ENCODE assay signal across 28 cellular contexts in genomic region chr17:18109935-18110334, GRCh38.
"Had no signal": no experiment of that assay in that cellular context is flagged by ENCODE, and none has a peak within 500 bp of the region (broad histone marks: within the 10 kb centered on the region; RNA-seq: fewer than 3 reads in every experiment).

No MANE protein-coding gene starts in this region.

- H3K27ac ChIP-seq: breast epithelium, esophagus squamous epithelium, hepatocyte, left ventricle myocardium inferior, pancreas, prostate gland, skin epidermis, tibial nerve had no signal

- H3K36me3 Mint-ChIP-seq: natural killer cell treated with Interleukin-12 subunit alpha and Interleukin-12 subunit beta and Interleukin-15 and Interleukin-18, amount 100 ng/mL, for 72 hours had no signal

- ATAC-seq: sciatic nerve; stimulated activated naive B cell treated with anti-CD40 and anti-IgM and Interleukin-4, amounts not matched to agents 10 μg/mL and 1 μg/mL and 100 μg/mL, for 72 hours had no signal

- H3K4me1 ChIP-seq: breast epithelium, esophagus squamous epithelium, left ventricle myocardium inferior, pancreas, prostate gland, tibial nerve had no signal

- H3K9me3 ChIP-seq: breast epithelium, esophagus squamous epithelium, left ventricle myocardium inferior, pancreas, prostate gland, tibial nerve had no signal

- H3K4me2 ChIP-seq: hepatocyte had no signal

- H3K9me3 Mint-ChIP-seq: activated naive CD4-positive, alpha-beta T cell treated with anti-CD3 and anti-CD28 coated beads, Interleukin-2, amount 10 ng/mL, durations not matched to agents 7 days and 5 days; activated T-cell treated with anti-CD3 and anti-CD28 coated beads, Interleukin-2, amount 50 U/mL, for 24 hours; central memory CD8-positive, alpha-beta T cell; dendritic cell treated with granulocyte-macrophage colony-stimulating factor and Interleukin-4, amounts not matched to agents 40 ng/mL and 50 ng/mL, for 4 days; natural killer cell treated with Interleukin-12 subunit alpha and Interleukin-12 subunit beta and Interleukin-15 and Interleukin-18, amount 100 ng/mL, for 72 hours; stimulated activated naive B cell treated with anti-CD40 and anti-IgM and Interleukin-4, amounts not matched to agents 10 μg/mL and 1 μg/mL and 100 μg/mL, for 72 hours; T-helper 2 cell treated with Interferon-gamma antibody and Interleukin-4, amounts not matched to agents 5 μg/mL and 100 μg/mL, for 36 hours had no signal

- H3K4me1 Mint-ChIP-seq: activated naive CD4-positive, alpha-beta T cell treated with anti-CD3 and anti-CD28 coated beads, Interleukin-2, amount 10 ng/mL, durations not matched to agents 7 days and 5 days; stimulated activated naive B cell treated with anti-CD40 and anti-IgM and Interleukin-4, amounts not matched to agents 10 μg/mL and 1 μg/mL and 100 μg/mL, for 72 hours had no signal

- DNase-seq: activated CD4-positive, alpha-beta T cell treated with anti-CD3 and anti-CD28 coated beads for 4 hours; activated CD4-positive, alpha-beta T cell treated with anti-CD3 and anti-CD28 coated beads, Interleukin-2, amount 50 U/mL, for 4 hours; activated CD8-positive, alpha-beta memory T cell treated with anti-CD3 and anti-CD28 coated beads, Interleukin-2, amount 50 U/mL, for 48 hours; activated gamma-delta T cell; activated naive CD4-positive, alpha-beta T cell treated with anti-CD3 and anti-CD28 coated beads, Interleukin-2, amount 10 ng/mL, durations not matched to agents 7 days and 5 days; activated T-cell treated with anti-CD3 and anti-CD28 coated beads, Interleukin-2, amount 50 U/mL, for 24 hours; amygdala; esophagus squamous epithelium; islet precursor cell; left ventricle myocardium inferior; mesendoderm; pancreas; retina; stimulated activated CD4-positive, alpha-beta T cell treated with anti-CD3 and anti-CD28 coated beads, Interleukin-12 subunit alpha, Interleukin-12 subunit beta, amount 100 ng/mL, for 4 hours; stimulated activated CD4-positive, alpha-beta T cell treated with anti-CD3 and anti-CD28 coated beads, Interleukin-4, amount 100 ng/mL, for 1 hour; stimulated activated naive B cell treated with anti-CD40 and anti-IgM and Interleukin-4, amounts not matched to agents 10 μg/mL and 1 μg/mL and 100 μg/mL, for 72 hours; T-helper 1 cell had no signal

- H2AFZ ChIP-seq: hepatocyte had no signal

- H3K4me3 Mint-ChIP-seq: activated naive CD4-positive, alpha-beta T cell treated with anti-CD3 and anti-CD28 coated beads, Interleukin-2, amount 10 ng/mL, durations not matched to agents 7 days and 5 days; activated T-cell treated with anti-CD3 and anti-CD28 coated beads, Interleukin-2, amount 50 U/mL, for 24 hours; central memory CD8-positive, alpha-beta T cell; dendritic cell treated with granulocyte-macrophage colony-stimulating factor and Interleukin-4, amounts not matched to agents 40 ng/mL and 50 ng/mL, for 4 days; natural killer cell treated with Interleukin-12 subunit alpha and Interleukin-12 subunit beta and Interleukin-15 and Interleukin-18, amount 100 ng/mL, for 72 hours; T-helper 2 cell treated with Interferon-gamma antibody and Interleukin-4, amounts not matched to agents 5 μg/mL and 100 μg/mL, for 36 hours had no signal

- H3K27me3 Mint-ChIP-seq: activated naive CD4-positive, alpha-beta T cell treated with anti-CD3 and anti-CD28 coated beads, Interleukin-2, amount 10 ng/mL, durations not matched to agents 7 days and 5 days; activated T-cell treated with anti-CD3 and anti-CD28 coated beads, Interleukin-2, amount 50 U/mL, for 24 hours; central memory CD8-positive, alpha-beta T cell; natural killer cell treated with Interleukin-12 subunit alpha and Interleukin-12 subunit beta and Interleukin-15 and Interleukin-18, amount 100 ng/mL, for 72 hours had no signal

- H3K4me3 ChIP-seq: breast epithelium, esophagus squamous epithelium, hepatocyte, left ventricle myocardium inferior, lung, pancreas, prostate gland, skin epidermis, tibial nerve had no signal

- H3K27me3 ChIP-seq: breast epithelium, hepatocyte, pancreas, tibial nerve had no signal

- H3K36me3 ChIP-seq: breast epithelium, prostate gland had no signal

- H3K27ac Mint-ChIP-seq: activated naive CD4-positive, alpha-beta T cell treated with anti-CD3 and anti-CD28 coated beads, Interleukin-2, amount 10 ng/mL, durations not matched to agents 7 days and 5 days; activated T-cell treated with anti-CD3 and anti-CD28 coated beads, Interleukin-2, amount 50 U/mL, for 24 hours; dendritic cell treated with granulocyte-macrophage colony-stimulating factor and Interleukin-4, amounts not matched to agents 40 ng/mL and 50 ng/mL, for 4 days; stimulated activated naive B cell treated with anti-CD40 and anti-IgM and Interleukin-4, amounts not matched to agents 10 μg/mL and 1 μg/mL and 100 μg/mL, for 72 hours; T-helper 2 cell treated with Interferon-gamma antibody and Interleukin-4, amounts not matched to agents 5 μg/mL and 100 μg/mL, for 36 hours had no signal
